In the genomic region with DNA sequence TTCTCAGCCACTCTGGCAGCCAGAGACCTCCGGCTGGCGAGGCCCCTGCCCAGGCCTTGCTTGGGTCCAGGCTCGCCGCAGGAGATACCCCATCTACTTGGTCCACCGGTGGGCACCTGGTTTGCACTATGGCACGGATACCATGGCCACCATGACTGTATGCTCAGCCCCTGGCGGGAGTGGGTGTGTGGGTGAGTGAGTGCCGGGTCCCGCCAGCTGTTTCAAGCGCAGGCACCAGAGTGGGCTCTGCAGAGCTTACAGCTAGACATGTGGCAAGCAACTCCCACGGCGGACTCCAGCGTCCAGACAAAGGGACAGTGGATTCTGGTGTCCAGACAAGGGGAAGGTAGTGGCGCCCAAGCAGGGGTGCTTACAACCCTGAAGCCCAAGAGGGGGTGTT, we compare ENCODE assay signal across 11 cellular contexts. TPM values are rescaled to one million over a fixed set of nuclear protein-coding genes. Genes with fewer than 3 reads are reported as not detected.
DNase-seq lines count a peak whose midpoint lies in the region; ATAC-seq, FAIRE-seq and TF ChIP-seq lines count a peak whose summit lies in the region.
"Had no signal": no experiment of that assay in that cellular context is flagged by ENCODE, and none has a peak within 500 bp of the region (broad histone marks: within the 10 kb centered on the region; RNA-seq: fewer than 3 reads in every experiment).

No MANE protein-coding gene starts in this region.

- ATAC-seq in heart left ventricle = no peak
- ATAC-seq in left ventricle myocardium superior = no peak
- no peak for ATAC-seq in GM19397 (IDR thresholded peaks at IDR 0.05; ENCODE audit: unreplicated experiment)
- ATAC-seq in HG03442 (IDR thresholded peaks at IDR 0.05; ENCODE audit: unreplicated experiment) = no peak

- no peaks in the 10 kb centered on the region for H3K27me3 ChIP-seq in heart left ventricle

- peaks cover 6% of the 10 kb centered on the region for H3K36me3 Mint-ChIP-seq in activated naive CD8-positive, alpha-beta T cell
- peaks cover 13% of the 10 kb centered on the region for H3K36me3 Mint-ChIP-seq in type B pancreatic cell

- no peak for TF ChIP-seq POLR2A in heart left ventricle (IDR thresholded peaks at IDR 0.05)

- 95 to 98% (median 97%) methylated on average over 9 to 14 of the region's 14 CpGs for WGBS in heart left ventricle, 4 donors

- H3K4me1 Mint-ChIP-seq in activated naive CD8-positive, alpha-beta T cell (ENCODE audit: low read depth) = peaks cover 57% of the 10 kb centered on the region
- H3K4me1 Mint-ChIP-seq in type B pancreatic cell (ENCODE audit: unreplicated experiment) = peaks cover 37% of the 10 kb centered on the region

- FAIRE-seq in kidney (lab: Jason Lieb, UNC) = no peak

- H3K9me3 ChIP-seq in heart left ventricle = peaks cover 0 to 4% (median 0%) of the 10 kb centered on the region in 12 donors
- H3K9me3 ChIP-seq in kidney (ENCODE audit: control insufficient read depth in 1 of 2, low read length in 2 of 2) = peaks cover 0 to 7% of the 10 kb centered on the region in 2 donors

- peak overlapping the region; percentile 94 for H3K4me3 Mint-ChIP-seq in activated naive CD8-positive, alpha-beta T cell
- peak overlapping the region; percentile 95 for H3K4me3 Mint-ChIP-seq in type B pancreatic cell

- H3K9ac ChIP-seq in kidney (ENCODE audit: low read length in 2 of 2) = no peak overlapping the region

- peak overlapping the region in 9 of 12 donors; percentile 67 to 94 (median 89) for H3K4me3 ChIP-seq in heart left ventricle
- peak overlapping the region; percentile 78 to 89 for H3K4me3 ChIP-seq in kidney (ENCODE audit: low read length in 2 of 2)

- H3K9me3 Mint-ChIP-seq in activated naive CD8-positive, alpha-beta T cell (ENCODE audit: low read depth) = no peaks in the 10 kb centered on the region
- H3K9me3 Mint-ChIP-seq in type B pancreatic cell = no peaks in the 10 kb centered on the region

- H3K36me3 ChIP-seq in heart left ventricle (peaks cover 0 to 6% (median 1%) of the 10 kb centered on the region in 9 donors), kidney (ENCODE audit: control insufficient read depth in 1 of 2, insufficient read depth in 2 of 2, low read length in 2 of 2) (peaks cover 0 to 7% of the 10 kb centered on the region in 2 donors)

- TF ChIP-seq CTCF in heart left ventricle (IDR thresholded peaks at IDR 0.05) = no peak
- TF ChIP-seq CTCF in kidney (IDR thresholded peaks at IDR 0.05; ENCODE audit: borderline replicate concordance, extremely low read depth, insufficient read depth) = no peak
- no peak for TF ChIP-seq CTCF in type B pancreatic cell (conservative IDR thresholded peaks at IDR 0.05)

- H3K4me1 ChIP-seq in heart left ventricle (peaks cover 8 to 59% (median 47%) of the 10 kb centered on the region in 12 donors), kidney (ENCODE audit: control insufficient read depth in 1 of 2, insufficient read depth in 1 of 2, low read depth in 1 of 2, low read length in 2 of 2) (peaks cover 5 to 17% of the 10 kb centered on the region in 2 donors)

- peak overlapping the region; percentile 34 for H3K27ac Mint-ChIP-seq in activated naive CD8-positive, alpha-beta T cell
- peak overlapping the region; percentile 95 for H3K27ac Mint-ChIP-seq in type B pancreatic cell

- intact Hi-C loops in heart left ventricle (cut with DNase I) (loop anchor here in 1 of 10 donors (10.0 kb wide), 1 partner anchor 484 kb away; a partner anchor contains a TSS), left ventricle myocardium superior (cut with micrococcal nuclease) (no loop called here), kidney (cut with DNase I) (no loop called here)

- DNase-seq in heart left ventricle (no peak), left ventricle myocardium superior (no peak), kidney (peak; percentile 78), type B pancreatic cell (ENCODE audit: extremely low spot score, unreplicated experiment) (no peak)
- DNase-seq in activated effector memory CD4-positive, alpha-beta T cell treated with Interleukin-2 at 50 U/mL for 16 hours = no peak
- DNase-seq: NCI-H2107; stimulated activated CD4-positive, alpha-beta T cell treated with anti-CD3 and anti-CD28 coated beads, Interleukin-4, amount 100 ng/mL, for 1 hour; T1000 had no signal

- no peak overlapping the region for H3K27ac ChIP-seq in heart left ventricle
- H3K27ac ChIP-seq in kidney (ENCODE audit: low read depth in 2 of 2, low read length in 2 of 2) = no peak overlapping the region

- no peaks in the 10 kb centered on the region for H3K27me3 Mint-ChIP-seq in activated naive CD8-positive, alpha-beta T cell
- no peaks in the 10 kb centered on the region for H3K27me3 Mint-ChIP-seq in type B pancreatic cell

RNA-seq across cellular contexts. Expression of a gene that starts 1.4 kb away (rescaled TPM):
- total RNA-seq in heart left ventricle = 10 to 100 TPM; 37.8 to 67.9 (median 48.3) TPM
- 10 to 100 TPM; 35.9 to 75.1 TPM for polyA plus RNA-seq in heart left ventricle
- 42.3 TPM for total RNA-seq in left ventricle myocardium superior
- total RNA-seq in kidney = 81.0 TPM
- 56.6 TPM for polyA plus RNA-seq in kidney (ENCODE audit: insufficient read depth, low read depth, low replicate concordance)
- 96.5 and 112 TPM in 2 replicates for total RNA-seq in type B pancreatic cell (ENCODE audit: low replicate concordance)

RNA-seq across cellular contexts. Expression of a gene that starts 2.0 kb away (rescaled TPM):
- 100 to 1,000 TPM in 1 of 9 donors, 10 to 100 TPM in 8; 61.7 to 106 (median 74.2) TPM for total RNA-seq in heart left ventricle
- 100 to 1,000 TPM in 1 of 2 donors, 10 to 100 TPM in 1; 81.5 to 110 TPM for polyA plus RNA-seq in heart left ventricle
- total RNA-seq in left ventricle myocardium superior = 84.5 TPM
- 68.0 TPM for total RNA-seq in kidney
- polyA plus RNA-seq in kidney (ENCODE audit: insufficient read depth, low read depth, low replicate concordance) = 184 TPM
- total RNA-seq in type B pancreatic cell (ENCODE audit: low replicate concordance) = 51.3 and 53.3 TPM in 2 replicates

RNA-seq across cellular contexts. Expression of a gene that starts 47.7 kb away (rescaled TPM):
- total RNA-seq in heart left ventricle (10 to 100 TPM in 2 of 9 donors, 1 to 10 TPM in 7; 7.5 to 21.0 (median 8.5) TPM), left ventricle myocardium superior (10.5 TPM), kidney (19.0 TPM), type B pancreatic cell (ENCODE audit: low replicate concordance) (32.7 and 66.7 TPM in 2 replicates)
- polyA plus RNA-seq in heart left ventricle (10 to 100 TPM in 1 of 2 donors, 1 to 10 TPM in 1; 9.7 to 19.6 TPM), kidney (ENCODE audit: insufficient read depth, low read depth, low replicate concordance) (27.1 TPM)
